ENCODE assay signal across 8 cellular contexts in genomic region chr9:85258823-85259370, GRCh38.
DNase-seq lines count a peak whose midpoint lies in the region; ATAC-seq lines count a peak whose summit lies in the region.

No MANE protein-coding gene starts in this region.

- intact Hi-C loops in Right ventricle myocardium superior (cut with DNase I): no loop called here

- peak; percentile 77 for ATAC-seq in GM21381 (IDR thresholded peaks at IDR 0.05; ENCODE audit: unreplicated experiment)
- ATAC-seq in Right ventricle myocardium superior (ENCODE audit: poor library complexity): peak; percentile 91
- no peak for ATAC-seq in HG02970 (IDR thresholded peaks at IDR 0.05; ENCODE audit: low FRiP score, unreplicated experiment)

- DNase-seq in NCI-H1417 (lab: John Stamatoyannopoulos, UW) (peak; percentile 54 to 92 (median 74)), NCI-H1417 treated with DMSO at 0.1 percent for 48 hours (lab: John Stamatoyannopoulos, UW) (no peak), NAMALWA (ENCODE audit: low spot score) (peak; percentile 36), UCSD-AML1 (lab: John Stamatoyannopoulos, UW; ENCODE audit: unreplicated experiment) (peak; percentile 74), Right ventricle myocardium superior (peak; percentile 49), renal cortical epithelial cell (ENCODE audit: low read depth) (peak; percentile 71)
